In the genomic region with DNA sequence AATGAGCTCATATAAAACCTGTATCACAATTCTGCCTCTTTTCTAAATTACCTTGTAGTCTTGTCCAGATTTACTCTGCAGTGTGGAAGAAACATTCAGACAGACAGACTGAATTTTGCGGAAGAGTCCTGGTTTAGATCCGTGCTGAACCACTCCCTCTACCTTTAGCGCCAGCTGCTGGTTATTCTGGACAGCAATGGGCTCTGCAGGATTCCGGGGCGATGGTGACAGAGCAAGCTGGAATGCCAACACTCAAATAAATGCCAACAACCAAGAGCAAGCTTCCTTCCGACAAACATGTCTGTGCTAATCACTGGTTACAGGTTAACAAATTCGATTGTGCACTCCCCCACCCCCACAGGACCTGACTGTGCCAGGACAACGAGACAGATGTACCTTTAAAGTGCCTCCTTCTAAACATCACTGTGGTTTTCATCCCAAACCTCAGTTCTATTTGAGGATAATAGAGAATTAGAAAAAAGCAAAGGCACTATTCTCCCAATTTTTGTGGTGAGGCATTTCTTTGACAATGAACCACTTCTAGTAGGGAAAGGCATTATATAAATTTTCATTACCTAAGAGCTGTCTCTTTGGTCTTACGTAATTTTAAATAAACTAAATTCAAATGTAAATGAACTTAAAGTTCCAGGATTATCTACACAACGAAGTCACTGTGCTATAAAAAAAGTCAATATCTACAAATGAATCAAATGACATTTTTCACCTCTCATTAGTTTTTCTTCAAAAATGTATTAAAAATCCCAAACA, we compare ENCODE assay signal across 1 cellular context.
TF ChIP-seq lines count a peak whose summit lies in the region.

No MANE protein-coding gene starts in this region.

TF ChIP-seq in HepG2, 621 proteins besides CTCF, POLR2A, EP300 and RAD21 (continued from another document and continues in another):
- TF ChIP-seq ZNF337 (CRISPR knock-in tag; IDR thresholded peaks at IDR 0.05; ENCODE audit: borderline replicate concordance, low read depth) (no peak), BORCS8-MEF2B (CRISPR knock-in tag; IDR thresholded peaks at IDR 0.05) (no peak; the same call in 1 of the 2 replicates), ETV5 (CRISPR knock-in tag; IDR thresholded peaks at IDR 0.05; ENCODE audit: borderline replicate concordance) (peak; percentile 81), SMAD1 (CRISPR knock-in tag; IDR thresholded peaks at IDR 0.05; ENCODE audit: borderline replicate concordance, low read depth) (no peak), ZNF672 (CRISPR knock-in tag; IDR thresholded peaks at IDR 0.05) (no peak), XBP1 (CRISPR knock-in tag; IDR thresholded peaks at IDR 0.05) (no peak), ZNF10 (CRISPR knock-in tag; IDR thresholded peaks at IDR 0.05; ENCODE audit: borderline replicate concordance, low read depth) (no peak), ZSCAN31 (CRISPR knock-in tag; IDR thresholded peaks at IDR 0.05; ENCODE audit: low read depth) (no peak), GRHL1 (CRISPR knock-in tag; conservative IDR thresholded peaks at IDR 0.05) (no peak), THAP7 (CRISPR knock-in tag; IDR thresholded peaks at IDR 0.05) (no peak), RBAK (CRISPR knock-in tag; IDR thresholded peaks at IDR 0.05) (no peak), PHB2 (IDR thresholded peaks at IDR 0.05; ENCODE audit: partially characterized antibody) (no peak), TAF1 (CRISPR knock-in tag; IDR thresholded peaks at IDR 0.05) (no peak), YY1 (IDR thresholded peaks at IDR 0.05; ENCODE audit: insufficient read depth, insufficient replicate concordance, low read depth, low read length) (peak; percentile 47), TCF12 (IDR thresholded peaks at IDR 0.05) (no peak), TCF12 (CRISPR knock-in tag; IDR thresholded peaks at IDR 0.05) (no peak), ZNF83 (CRISPR knock-in tag; IDR thresholded peaks at IDR 0.05; ENCODE audit: borderline replicate concordance) (no peak), SMAD3 (CRISPR knock-in tag; IDR thresholded peaks at IDR 0.05) (peak; percentile 71; the same call in 1 of the 2 replicates), SETDB1 (CRISPR knock-in tag; IDR thresholded peaks at IDR 0.05; ENCODE audit: borderline replicate concordance) (no peak), SP4 (CRISPR knock-in tag; IDR thresholded peaks at IDR 0.05) (no peak), ELF3 (CRISPR knock-in tag; IDR thresholded peaks at IDR 0.05) (peak; percentile 77), GTF2F1 (IDR thresholded peaks at IDR 0.05; ENCODE audit: low read length) (no peak), NR3C1 (CRISPR knock-in tag; IDR thresholded peaks at IDR 0.05) (no peak), ZNF704 (CRISPR knock-in tag; IDR thresholded peaks at IDR 0.05; ENCODE audit: borderline replicate concordance) (no peak), ZNF781 (CRISPR knock-in tag; IDR thresholded peaks at IDR 0.05; ENCODE audit: borderline replicate concordance, not compliant biosample characterization) (no peak), ZMYM2 (CRISPR knock-in tag; IDR thresholded peaks at IDR 0.05) (no peak), PAWR (CRISPR knock-in tag; IDR thresholded peaks at IDR 0.05; ENCODE audit: borderline replicate concordance) (no peak), ZNF691 (CRISPR knock-in tag; IDR thresholded peaks at IDR 0.05; ENCODE audit: borderline replicate concordance, low read depth) (no peak), TOE1 (CRISPR knock-in tag; IDR thresholded peaks at IDR 0.05) (no peak), SATB2 (CRISPR knock-in tag; IDR thresholded peaks at IDR 0.05) (no peak), SSRP1 (CRISPR knock-in tag; IDR thresholded peaks at IDR 0.05) (no peak), ZEB1 (IDR thresholded peaks at IDR 0.05; ENCODE audit: insufficient replicate concordance, low read depth) (peak; percentile 16), MYNN (CRISPR knock-in tag; IDR thresholded peaks at IDR 0.05; ENCODE audit: low read depth) (no peak), FOSL1 (CRISPR knock-in tag; IDR thresholded peaks at IDR 0.05; ENCODE audit: borderline replicate concordance) (no peak), HOXA5 (CRISPR knock-in tag; IDR thresholded peaks at IDR 0.05) (no peak), KLF16 (CRISPR knock-in tag; IDR thresholded peaks at IDR 0.05) (peak in 1 of 2 experiments; percentile 82; a peak in 2 of 4 replicates), KLF9 (CRISPR knock-in tag; IDR thresholded peaks at IDR 0.05; ENCODE audit: low read depth) (no peak), ZNF652 (CRISPR knock-in tag; IDR thresholded peaks at IDR 0.05; ENCODE audit: borderline replicate concordance, low read depth) (no peak), ZNF331 (CRISPR knock-in tag; IDR thresholded peaks at IDR 0.05) (peak; percentile 79), KDM2A (CRISPR knock-in tag; IDR thresholded peaks at IDR 0.05; ENCODE audit: borderline replicate concordance, low read depth) (peak; percentile 82), SOX6 (IDR thresholded peaks at IDR 0.05) (no peak), SOX6 (CRISPR knock-in tag; IDR thresholded peaks at IDR 0.05) (peak; percentile 78), MED8 (CRISPR knock-in tag; IDR thresholded peaks at IDR 0.05; ENCODE audit: insufficient replicate concordance) (no peak), ZNF24 (IDR thresholded peaks at IDR 0.05) (no peak; the same call in 1 of the 2 replicates), ZNF850 (CRISPR knock-in tag; conservative IDR thresholded peaks at IDR 0.05) (no peak), ZNF101 (CRISPR knock-in tag; IDR thresholded peaks at IDR 0.05; ENCODE audit: borderline replicate concordance, low read depth) (no peak), FOSL2 (CRISPR knock-in tag; IDR thresholded peaks at IDR 0.05) (peak; percentile 93), MXD4 (CRISPR knock-in tag; IDR thresholded peaks at IDR 0.05) (peak; percentile 77; the same call in 1 of the 2 replicates), ZNF256 (CRISPR knock-in tag; conservative IDR thresholded peaks at IDR 0.05) (no peak), SMYD3 (CRISPR knock-in tag; IDR thresholded peaks at IDR 0.05) (no peak), CBX2 (IDR thresholded peaks at IDR 0.05; ENCODE audit: low read depth, low read length) (no peak), CBX2 (CRISPR knock-in tag; IDR thresholded peaks at IDR 0.05; ENCODE audit: low read depth) (no peak; the same call in 1 of the 2 replicates), STAT5B (CRISPR knock-in tag; IDR thresholded peaks at IDR 0.05) (peak; percentile 13; the same call in 1 of the 2 replicates), KAT2B (IDR thresholded peaks at IDR 0.05; ENCODE audit: borderline replicate concordance, low read depth, low read length) (no peak), ZNF639 (CRISPR knock-in tag; conservative IDR thresholded peaks at IDR 0.05) (no peak), THAP9 (CRISPR knock-in tag; IDR thresholded peaks at IDR 0.05; ENCODE audit: borderline replicate concordance) (no peak)
- TF ChIP-seq, protein P1, sequence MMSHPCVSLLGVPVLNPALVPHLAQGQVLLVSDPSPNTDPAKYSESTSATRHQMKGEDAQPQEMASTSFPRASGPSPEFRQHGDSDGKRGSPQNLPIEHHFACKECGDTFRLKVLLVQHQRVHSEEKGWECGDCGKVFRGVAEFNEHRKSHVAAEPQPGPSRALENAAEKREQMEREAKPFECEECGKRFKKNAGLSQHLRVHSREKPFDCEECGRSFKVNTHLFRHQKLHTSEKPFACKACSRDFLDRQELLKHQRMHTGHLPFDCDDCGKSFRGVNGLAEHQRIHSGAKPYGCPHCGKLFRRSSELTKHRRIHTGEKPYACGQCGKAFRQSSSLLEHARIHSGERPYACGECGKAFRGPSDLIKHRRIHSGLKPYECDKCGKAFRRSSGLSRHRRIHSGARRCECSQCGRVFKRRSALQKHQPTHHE (CRISPR knock-in tag; IDR thresholded peaks at IDR 0.05; ENCODE audit: borderline replicate concordance) = 0 out of 2 replicates have a peak, but pooled peaks have one; percentile 27
- TF ChIP-seq, protein P2, sequence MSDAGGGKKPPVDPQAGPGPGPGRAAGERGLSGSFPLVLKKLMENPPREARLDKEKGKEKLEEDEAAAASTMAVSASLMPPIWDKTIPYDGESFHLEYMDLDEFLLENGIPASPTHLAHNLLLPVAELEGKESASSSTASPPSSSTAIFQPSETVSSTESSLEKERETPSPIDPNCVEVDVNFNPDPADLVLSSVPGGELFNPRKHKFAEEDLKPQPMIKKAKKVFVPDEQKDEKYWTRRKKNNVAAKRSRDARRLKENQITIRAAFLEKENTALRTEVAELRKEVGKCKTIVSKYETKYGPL (CRISPR knock-in tag; IDR thresholded peaks at IDR 0.05) = no peak
- TF ChIP-seq, protein P3, sequence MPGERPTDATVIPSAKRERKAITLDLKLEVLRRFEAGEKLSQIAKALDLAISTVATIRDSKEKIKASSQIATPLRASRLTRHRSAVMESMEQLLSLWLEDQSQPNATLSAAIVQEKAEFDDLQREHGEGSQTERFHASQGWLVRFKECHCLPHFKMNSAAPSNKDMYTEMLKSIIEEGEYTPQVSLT (CRISPR knock-in tag; IDR thresholded peaks at IDR 0.05; ENCODE audit: borderline replicate concordance, low read depth) = no peak
- TF ChIP-seq, protein P4, sequence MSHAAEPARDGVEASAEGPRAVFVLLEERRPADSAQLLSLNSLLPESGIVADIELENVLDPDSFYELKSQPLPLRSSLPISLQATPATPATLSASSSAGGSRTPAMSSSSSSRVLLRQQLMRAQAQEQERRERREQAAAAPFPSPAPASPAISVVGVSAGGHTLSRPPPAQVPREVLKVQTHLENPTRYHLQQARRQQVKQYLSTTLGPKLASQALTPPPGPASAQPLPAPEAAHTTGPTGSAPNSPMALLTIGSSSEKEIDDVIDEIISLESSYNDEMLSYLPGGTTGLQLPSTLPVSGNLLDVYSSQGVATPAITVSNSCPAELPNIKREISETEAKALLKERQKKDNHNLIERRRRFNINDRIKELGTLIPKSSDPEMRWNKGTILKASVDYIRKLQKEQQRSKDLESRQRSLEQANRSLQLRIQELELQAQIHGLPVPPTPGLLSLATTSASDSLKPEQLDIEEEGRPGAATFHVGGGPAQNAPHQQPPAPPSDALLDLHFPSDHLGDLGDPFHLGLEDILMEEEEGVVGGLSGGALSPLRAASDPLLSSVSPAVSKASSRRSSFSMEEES (CRISPR knock-in tag; IDR thresholded peaks at IDR 0.05) = peak; percentile 49; the same call in 1 of the 2 replicates
